8 cellular contexts compared by ENCODE assay signal in genomic region chr13:94602467-94602866, GRCh38. TPM values are rescaled to one million over a fixed set of nuclear protein-coding genes. Genes with fewer than 3 reads are reported as not detected.
DNase-seq lines count a peak whose midpoint lies in the region; ATAC-seq and TF ChIP-seq lines count a peak whose summit lies in the region.

No MANE protein-coding gene starts in this region.

- no peak for TF ChIP-seq RAD21 in liver (IDR thresholded peaks at IDR 0.05)

- H3K9ac ChIP-seq in liver (ENCODE audit: low read depth in 1 of 2, low read length in 2 of 2): peak overlapping the region; percentile 83 to 86

- no peak for TF ChIP-seq EP300 in transverse colon (IDR thresholded peaks at IDR 0.05; ENCODE audit: low read depth)

- no peaks in the 10 kb centered on the region for H3K9me3 Mint-ChIP-seq in activated T-cell treated with anti-CD3 and anti-CD28 coated beads, Interleukin-2, amount 50 U/mL, for 4 hours
- no peaks in the 10 kb centered on the region for H3K9me3 Mint-ChIP-seq in activated naive CD8-positive, alpha-beta T cell (ENCODE audit: low read depth)

- H3K36me3 Mint-ChIP-seq in activated T-cell treated with anti-CD3 and anti-CD28 coated beads, Interleukin-2, amount 50 U/mL, for 4 hours (ENCODE audit: insufficient read depth): peaks cover 9% of the 10 kb centered on the region
- H3K36me3 Mint-ChIP-seq in activated naive CD8-positive, alpha-beta T cell: peaks cover 8% of the 10 kb centered on the region

- in situ Hi-C loops in transverse colon (cut with MboI; ENCODE audit: low pct_ligation_motif_present in 1 of 4, low pct_unique_long_range_greater_than_20kb in 1 of 4, low sequenced_read_pairs in 3 of 4): no loop called here

- H3K27me3 Mint-ChIP-seq in activated T-cell treated with anti-CD3 and anti-CD28 coated beads, Interleukin-2, amount 50 U/mL, for 4 hours (ENCODE audit: low read depth): no peaks in the 10 kb centered on the region
- H3K27me3 Mint-ChIP-seq in activated naive CD8-positive, alpha-beta T cell: no peaks in the 10 kb centered on the region

- TF ChIP-seq POLR2A in transverse colon (IDR thresholded peaks at IDR 0.05): no peak

- H3K27ac Mint-ChIP-seq in activated naive CD8-positive, alpha-beta T cell: peak overlapping the region; percentile 68

- H3K4me3 Mint-ChIP-seq in activated T-cell treated with anti-CD3 and anti-CD28 coated beads, Interleukin-2, amount 50 U/mL, for 4 hours: peak overlapping the region; percentile 87
- peak overlapping the region; percentile 89 for H3K4me3 Mint-ChIP-seq in activated naive CD8-positive, alpha-beta T cell

- ATAC-seq in activated T-cell treated with anti-CD3 and anti-CD28 coated beads, Interleukin-2, amount 50 U/mL, for 4 hours: no peak
- ATAC-seq in GM18511 (IDR thresholded peaks at IDR 0.05; ENCODE audit: unreplicated experiment): no peak

- H3K36me3 ChIP-seq in liver (ENCODE audit: control insufficient read depth in 4 of 4, insufficient read depth in 3 of 4, low read depth in 1 of 4, low read length in 3 of 4): peaks cover 0 to 8% (median 0%) of the 10 kb centered on the region in 4 donors
- H3K36me3 ChIP-seq in transverse colon: no peaks in the 10 kb centered on the region

- no peak for DNase-seq in activated T-cell treated with anti-CD3 and anti-CD28 coated beads, Interleukin-2, amount 50 U/mL, for 4 hours
- DNase-seq in activated T-cell treated with anti-CD3 and anti-CD28 coated beads for 4 hours (no peak), transverse colon (no peak), DMS79 treated with DMSO at 0.1 percent for 48 hours (lab: John Stamatoyannopoulos, UW) (no peak), NCI-H1048 (lab: John Stamatoyannopoulos, UW) (no peak)

- 76% methylated on average over 1 of the region's 1 CpG for WGBS in liver
- WGBS in transverse colon (ENCODE audit: low coverage in 1 of 2), 2 donors: 34 to 50% methylated on average over 1 of the region's 1 CpG

- no peaks in the 10 kb centered on the region for H3K9me3 ChIP-seq in liver (ENCODE audit: control insufficient read depth in 4 of 4, low read length in 3 of 4)
- no peaks in the 10 kb centered on the region for H3K9me3 ChIP-seq in transverse colon

- peaks cover 22% of the 10 kb centered on the region for H3K4me1 Mint-ChIP-seq in activated T-cell treated with anti-CD3 and anti-CD28 coated beads, Interleukin-2, amount 50 U/mL, for 4 hours (ENCODE audit: low read depth)
- peaks cover 36% of the 10 kb centered on the region for H3K4me1 Mint-ChIP-seq in activated naive CD8-positive, alpha-beta T cell (ENCODE audit: low read depth)

- intact Hi-C loops in transverse colon (cut with DNase I; ENCODE audit: low total_unique reads): no loop called here

- H3K4me3 ChIP-seq in liver (ENCODE audit: low read depth in 1 of 3, low read length in 3 of 3) (peak overlapping the region; percentile 94 to 95 (median 95)), transverse colon (peak overlapping the region; percentile 59 to 100 (median 70))

- peaks cover 4 to 33% (median 15%) of the 10 kb centered on the region in 4 donors for H3K4me1 ChIP-seq in liver (ENCODE audit: control insufficient read depth in 4 of 4, insufficient read depth in 4 of 4, low read length in 3 of 4)
- peaks cover 0 to 12% (median 4%) of the 10 kb centered on the region in 4 donors for H3K4me1 ChIP-seq in transverse colon

- no peaks in the 10 kb centered on the region for H3K27me3 ChIP-seq in liver (ENCODE audit: control insufficient read depth in 4 of 4, insufficient read depth in 4 of 4, low read length in 3 of 4)
- no peaks in the 10 kb centered on the region for H3K27me3 ChIP-seq in transverse colon

- peak overlapping the region; percentile 76 to 96 for H3K27ac ChIP-seq in liver (ENCODE audit: low read depth in 1 of 2, low read length in 2 of 2)
- H3K27ac ChIP-seq in transverse colon: peak overlapping the region; percentile 75 to 99 (median 88)

- TF ChIP-seq CTCF in liver (IDR thresholded peaks at IDR 0.05; ENCODE audit: low read depth, low read length, missing input control): no peak
- TF ChIP-seq CTCF in transverse colon (IDR thresholded peaks at IDR 0.05): no peak

TF ChIP-seq in liver, 16 proteins besides CTCF, POLR2A, EP300 and RAD21:
- no peak for TF ChIP-seq GABPA (IDR thresholded peaks at IDR 0.05 in 1 of 2, conservative IDR thresholded peaks at IDR 0.05 in 1 of 2)
- TF ChIP-seq HNF4A (conservative IDR thresholded peaks at IDR 0.05): no peak
- TF ChIP-seq FOXA2 (IDR thresholded peaks at IDR 0.05): no peak
- TF ChIP-seq YY1 (IDR thresholded peaks at IDR 0.05): no peak
- no peak for TF ChIP-seq HNF4G (IDR thresholded peaks at IDR 0.05)
- no peak for TF ChIP-seq ATF3 (IDR thresholded peaks at IDR 0.05)
- no peak for TF ChIP-seq TAF1 (conservative IDR thresholded peaks at IDR 0.05)
- no peak for TF ChIP-seq MAX (IDR thresholded peaks at IDR 0.05)
- no peak for TF ChIP-seq JUND (IDR thresholded peaks at IDR 0.05)
- TF ChIP-seq FOXA1 (IDR thresholded peaks at IDR 0.05): no peak
- no peak for TF ChIP-seq REST (IDR thresholded peaks at IDR 0.05)

RNA-seq across cellular contexts. Expression of gene GPR180, which starts 0.8 kb away (rescaled TPM):
- total RNA-seq in activated T-cell treated with anti-CD3 and anti-CD28 coated beads, Interleukin-2, amount 50 U/mL, for 4 hours: 1 to 10 TPM; 6.0 to 8.3 (median 7.0) TPM
- total RNA-seq in liver: 1 to 10 TPM; 3.5 to 8.3 TPM
- 1 to 10 TPM; 2.1 to 2.2 TPM for polyA plus RNA-seq in liver
- 1 to 10 TPM in 3 of 4 donors, under 1 TPM in 1; 0.37 to 4.9 (median 2.3) TPM for total RNA-seq in transverse colon

RNA-seq across cellular contexts. Expression of gene TGDS, which starts 6.5 kb away (rescaled TPM):
- total RNA-seq in activated T-cell treated with anti-CD3 and anti-CD28 coated beads, Interleukin-2, amount 50 U/mL, for 4 hours: 10 to 100 TPM; 22.0 to 27.8 (median 26.4) TPM
- 10 to 100 TPM in 1 of 2 donors, 1 to 10 TPM in 1; 7.8 to 11.4 TPM for total RNA-seq in liver
- polyA plus RNA-seq in liver: 10 to 100 TPM in 1 of 2 donors, 1 to 10 TPM in 1; 5.7 to 11.1 TPM
- total RNA-seq in transverse colon: 10 to 100 TPM in 2 of 4 donors, 1 to 10 TPM in 2; 3.0 to 20.2 (median 9.6) TPM
